In the genomic region with DNA sequence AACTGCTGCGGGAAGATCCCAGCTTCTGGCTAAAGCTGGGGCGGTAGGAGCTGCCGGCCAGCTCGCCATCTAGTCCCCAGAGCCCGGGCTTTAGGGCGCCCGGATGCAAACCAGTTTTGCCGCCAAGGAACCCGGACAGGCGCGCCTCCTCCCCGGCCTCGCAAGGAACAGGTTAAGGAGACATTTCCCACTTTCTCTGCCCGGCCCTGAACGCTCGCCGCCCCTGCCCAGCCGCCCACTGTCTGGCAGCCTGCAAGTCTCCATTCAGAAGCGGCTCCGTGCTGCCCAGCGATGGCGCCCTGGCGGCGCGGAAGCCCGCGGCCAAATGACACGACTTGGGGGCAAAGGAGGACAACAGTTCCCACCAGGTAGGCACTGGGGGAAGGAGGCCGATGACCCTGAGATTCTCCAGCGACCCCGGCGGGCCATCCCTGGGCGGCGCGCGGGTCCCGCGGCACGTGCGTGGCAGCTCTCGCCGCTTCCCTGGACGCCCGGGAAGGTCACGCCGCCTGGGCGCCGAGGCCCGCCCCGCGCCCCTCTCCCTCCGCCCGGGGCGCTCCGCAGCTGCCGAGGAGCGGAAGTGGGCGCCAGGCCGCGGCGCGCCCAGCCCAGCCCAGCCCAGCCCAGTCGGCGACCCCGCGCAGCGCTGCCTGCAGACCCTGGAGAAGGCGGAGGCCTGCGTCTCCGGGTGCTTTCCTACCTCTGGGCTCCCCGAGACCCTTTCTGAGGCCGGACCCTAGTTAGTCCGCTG, we compare ENCODE assay signal across 8 cellular contexts. TPM values are rescaled to one million over a fixed set of nuclear protein-coding genes. Genes with fewer than 3 reads are reported as not detected.
A peak's percentile ranks its signal among the peaks of the same experiment; 100 is the strongest.
DNase-seq lines count a peak whose midpoint lies in the region; ATAC-seq lines count a peak whose summit lies in the region.

No MANE protein-coding gene starts in this region.

- peak overlapping the region; percentile 69 for H3K4me3 Mint-ChIP-seq in T-helper 17 cell
- peak overlapping the region; percentile 62 to 88 (median 80) for H3K4me3 Mint-ChIP-seq in naive B cell

- ATAC-seq in GM18909 (IDR thresholded peaks at IDR 0.05; ENCODE audit: poor library complexity, unreplicated experiment) (peak; percentile 74), HG03354 (IDR thresholded peaks at IDR 0.05; ENCODE audit: poor library complexity, severe bottlenecking, unreplicated experiment) (peak; percentile 72), T-helper 17 cell (peak; percentile 27), esophagus mucosa (peak; percentile 38), naive B cell (ENCODE audit: low read depth in 2 of 2) (peak; percentile 38 to 40), HG03521 (IDR thresholded peaks at IDR 0.05; ENCODE audit: unreplicated experiment) (no peak)

- peaks cover 29% of the 10 kb centered on the region for H3K27me3 Mint-ChIP-seq in T-helper 17 cell
- peaks cover 36 to 41% (median 40%) of the 10 kb centered on the region in 3 donors for H3K27me3 Mint-ChIP-seq in naive B cell

- DNase-seq in C1 segment of cervical spinal cord (lab: John Stamatoyannopoulos, UW) (peak in 10 of 14 donors; percentile 23 to 77 (median 45)), T-helper 17 cell (no peak), naive B cell (no peak), KG1 (lab: John Stamatoyannopoulos, UW) (no peak)

- H3K27ac Mint-ChIP-seq in T-helper 17 cell (no peak overlapping the region), naive B cell (no peak overlapping the region)

- no peaks in the 10 kb centered on the region for H3K36me3 Mint-ChIP-seq in T-helper 17 cell (ENCODE audit: low read depth)
- peaks cover 0 to 4% of the 10 kb centered on the region in 2 donors for H3K36me3 Mint-ChIP-seq in naive B cell

- H3K9me3 ChIP-seq in T-helper 17 cell (ENCODE audit: control insufficient read depth, low read length, poor library complexity, severe bottlenecking): no peaks in the 10 kb centered on the region

- H3K4me1 Mint-ChIP-seq in T-helper 17 cell: peaks cover 5% of the 10 kb centered on the region
- peaks cover 0 to 15% (median 5%) of the 10 kb centered on the region in 3 donors for H3K4me1 Mint-ChIP-seq in naive B cell

- peaks cover 0 to 2% (median 0%) of the 10 kb centered on the region in 7 donors for H3K9me3 Mint-ChIP-seq in naive B cell

RNA-seq across cellular contexts. Expression of a gene that starts 42.2 kb away (rescaled TPM):
- total RNA-seq in T-helper 17 cell (10 to 100 TPM; 11.6 to 14.2 TPM), esophagus mucosa (3.7 TPM)
- polyA plus RNA-seq in naive B cell (ENCODE audit: low read depth in 6 of 6): 10 to 100 TPM in 1 of 6 donors, 1 to 10 TPM in 5; 1.8 to 11.8 (median 7.7) TPM

RNA-seq across cellular contexts. Expression of a gene that starts 52.6 kb away (rescaled TPM):
- total RNA-seq in T-helper 17 cell: 10 to 100 TPM; 23.7 to 27.4 TPM
- 33.0 TPM for total RNA-seq in esophagus mucosa
- polyA plus RNA-seq in naive B cell (ENCODE audit: low read depth in 6 of 6): 10 to 100 TPM; 39.0 to 51.3 (median 46.0) TPM

Comparison
In these comparisons a context has a peak if more than half of its experiments do, and no peak if none do; other contexts are left out.
1. DNase-seq: peak in C1 segment of cervical spinal cord (10 of 14); none in T-helper 17 cell (0 of 3), naive B cell (single experiment) and KG1 (single experiment).